In genomic region chr6:158861686-158862381, GRCh38 we compare ENCODE assay signal across 16 cellular contexts. TPM values are rescaled to one million over a fixed set of nuclear protein-coding genes. Genes with fewer than 3 reads are reported as not detected.
DNase-seq lines count a peak whose midpoint lies in the region; ATAC-seq, FAIRE-seq and TF ChIP-seq lines count a peak whose summit lies in the region.
"Had no signal": no experiment of that assay in that cellular context is flagged by ENCODE, and none has a peak within 500 bp of the region (broad histone marks: within the 10 kb centered on the region; RNA-seq: fewer than 3 reads in every experiment).

No MANE protein-coding gene starts in this region.

- 86% methylated on average over 4 of the region's 4 CpGs; no CpG with 5 or more reads in 1 of the 2 experiments for WGBS in H1 (ENCODE audit: extremely low coverage in 1 of 2, insufficient coverage in 1 of 2, insufficient read length in 1 of 2, insufficient replicate concordance in 2 of 2, low coverage in 1 of 2, low lambda C conversion rate in 2 of 2, missing lambda C conversion rate in 1 of 2), 2 experiments
- 68% methylated on average over 4 of the region's 4 CpGs for WGBS in prostate gland

- POLR2A ChIA-PET in HEK293 (lab: Yijun Ruan, JAX), result no interaction called here
- POLR2A ChIA-PET in H1 (lab: Charles Lee; ENCODE audit: partially characterized antibody), result interaction anchor here (1.5 to 9.9 kb wide), 3 partner anchors 7 to 51 kb away, joined by 4 to 93 read pairs (median 4); partner anchors contain the start of gene EZR

- H3K79me2 ChIP-seq in H1 (ENCODE audit: control insufficient read depth in 1 of 2, insufficient read depth in 2 of 2, low read length in 2 of 2), result no peaks in the 10 kb centered on the region

- no peak overlapping the region; the same call in 1 of the 2 replicates for H2BK5ac ChIP-seq in H1 (ENCODE audit: low read depth, low read length)

- intact Hi-C loops in prostate gland (cut with DNase I), result no loop called here

- CTCF ChIA-PET in HEK293 (lab: Yijun Ruan, JAX) (interaction anchor here (0.6 to 0.7 kb wide), 2 partner anchors 32 to 488 kb away, joined by 3 to 4 read pairs; no protein-coding TSS in a partner anchor), H1 (lab: Charles Lee; ENCODE audit: partially characterized antibody) (interaction anchor here (0.6 to 2.1 kb wide), 2 partner anchors 66 to 110 kb away, joined by 3 to 5 read pairs; no protein-coding TSS in a partner anchor)

- no peak for FAIRE-seq in H1 (lab: Jason Lieb, UNC)

- H4K20me1 ChIP-seq in H1 (replicated peaks in 1 of 2; ENCODE audit: control insufficient read depth in 1 of 2, insufficient read depth in 2 of 2, low read length in 2 of 2), result no peaks in the 10 kb centered on the region

- H3K27ac ChIP-seq in HEK293 (ENCODE audit: extremely low read depth, low read depth, low read length) (no peak overlapping the region), H1 (ENCODE audit: low read depth, low read length) (no peak overlapping the region), prostate gland (peak overlapping the region; percentile 41 to 77)
- H3K27ac ChIP-seq: gastroesophageal sphincter, SJCRH30 had no signal

- DNase-seq in NCI-H2196 (lab: John Stamatoyannopoulos, UW; ENCODE audit: unreplicated experiment) (peak; percentile 20), H1 (ENCODE audit: low read depth in 1 of 2, low spot score in 2 of 2) (no peak), prostate gland (ENCODE audit: low spot score) (peak; percentile 33), SW 1271 (lab: John Stamatoyannopoulos, UW) (no peak)
- no peak for DNase-seq in stimulated activated CD4-positive, alpha-beta T cell treated with anti-CD3 and anti-CD28 coated beads, Interleukin-15, amount 100 ng/mL, for 24 hours
- DNase-seq: anterior cingulate cortex; CD8-positive, alpha-beta T cell; islet precursor cell; MG63; NCI-H82; SJCRH30; stimulated activated CD4-positive, alpha-beta T cell treated with anti-CD3 and anti-CD28 coated beads, Interleukin-4, amount 100 ng/mL, for 1 hour had no signal

- H3K56ac ChIP-seq in H1 (replicated peaks; ENCODE audit: insufficient read length, low read depth, low read length), result no peak overlapping the region

- no peak overlapping the region for H4K91ac ChIP-seq in H1 (replicated peaks; ENCODE audit: insufficient read length, low read length)

- no peak overlapping the region for H4K8ac ChIP-seq in H1 (ENCODE audit: extremely low read depth, insufficient read depth, low read length)

- H3K18ac ChIP-seq in H1 (ENCODE audit: extremely low read depth, low read length), result no peak overlapping the region

- no peak overlapping the region for H2BK15ac ChIP-seq in H1 (ENCODE audit: low read length)

- H3K9me3 ChIP-seq in HEK293 (ENCODE audit: control insufficient read depth, insufficient read depth, low read depth, low read length), result no peaks in the 10 kb centered on the region
- H3K9me3 ChIP-seq in H1 (ENCODE audit: insufficient read depth in 2 of 2, low read depth in 1 of 2, low read length in 1 of 2), result no peaks in the 10 kb centered on the region
- H3K9me3 ChIP-seq in prostate gland, result no peaks in the 10 kb centered on the region
- H3K9me3 ChIP-seq: gastroesophageal sphincter, HAP-1, MG63, SJCRH30 had no signal

- TF ChIP-seq POLR2A in H1 (IDR thresholded peaks at IDR 0.05; ENCODE audit: control extremely low read depth in 1 of 2, low read depth in 2 of 2, low read length in 2 of 2), result no peak
- no peak for TF ChIP-seq POLR2A in prostate gland (IDR thresholded peaks at IDR 0.05)

- H4K5ac ChIP-seq in H1 (ENCODE audit: insufficient read length, low read depth, low read length), result no peak overlapping the region

- H2BK12ac ChIP-seq in H1 (ENCODE audit: low read depth, low read length), result no peak overlapping the region

- no peak for TF ChIP-seq EP300 in H1 (IDR thresholded peaks at IDR 0.05; ENCODE audit: borderline replicate concordance in 1 of 2, low read depth in 2 of 2, low read length in 2 of 2)

- TF ChIP-seq RAD21 in H1 (IDR thresholded peaks at IDR 0.05 in 1 of 2, conservative IDR thresholded peaks at IDR 0.05 in 1 of 2; ENCODE audit: low read depth in 2 of 2, low read length in 2 of 2), result no peak

- no peaks in the 10 kb centered on the region for H3K27me3 ChIP-seq in H1 (replicated peaks in 1 of 4; ENCODE audit: control insufficient read depth in 3 of 4, extremely low read depth in 1 of 4, insufficient read depth in 3 of 4, low read length in 3 of 4)
- no peaks in the 10 kb centered on the region for H3K27me3 ChIP-seq in prostate gland (replicated peaks; ENCODE audit: insufficient read depth)
- H3K27me3 ChIP-seq: gastroesophageal sphincter, MG63 had no signal

- no peaks in the 10 kb centered on the region for H3K36me3 ChIP-seq in HEK293 (ENCODE audit: control insufficient read depth in 2 of 2, insufficient read depth in 1 of 2, low read length in 2 of 2)
- no peaks in the 10 kb centered on the region for H3K36me3 ChIP-seq in H1 (ENCODE audit: control insufficient read depth in 2 of 4, insufficient read depth in 4 of 4, low read length in 3 of 4)
- no peaks in the 10 kb centered on the region for H3K36me3 ChIP-seq in prostate gland
- H3K36me3 ChIP-seq: gastroesophageal sphincter, HAP-1, MG63, SJCRH30 had no signal

- no peaks in the 10 kb centered on the region for H3K23me2 ChIP-seq in H1 (ENCODE audit: low read depth, low read length)

- H3K4me3 ChIP-seq in HEK293 (ENCODE audit: low read depth, low read length) (no peak overlapping the region), H1 (ENCODE audit: extremely low read depth in 1 of 4, insufficient read depth in 2 of 4, low read depth in 3 of 4, low read length in 4 of 4) (no peak overlapping the region), prostate gland (no peak overlapping the region)
- H3K4me3 ChIP-seq: gastroesophageal sphincter, HAP-1, MG63, SJCRH30 had no signal

- H2AK5ac ChIP-seq in H1 (ENCODE audit: low read depth, low read length), result no peak overlapping the region

- no peak for TF ChIP-seq CTCF in HEK293 (tag by site-specific recombination; IDR thresholded peaks at IDR 0.05)
- TF ChIP-seq CTCF in H1 (IDR thresholded peaks at IDR 0.05; ENCODE audit: control extremely low read depth in 1 of 3, insufficient read depth in 1 of 3, low read depth in 1 of 3, low read length in 3 of 3), result no peak
- no peak for TF ChIP-seq CTCF in prostate gland (IDR thresholded peaks at IDR 0.05)

- no peak overlapping the region for H3K9ac ChIP-seq in H1 (replicated peaks in 1 of 4; ENCODE audit: extremely low read depth in 1 of 4, low read depth in 3 of 4, low read length in 3 of 4)

- H3K4ac ChIP-seq in H1 (replicated peaks; ENCODE audit: insufficient read length, low read depth, low read length), result no peak overlapping the region

- no peaks in the 10 kb centered on the region for H3K79me1 ChIP-seq in H1 (ENCODE audit: low read depth, low read length)

- H2BK120ac ChIP-seq in H1 (replicated peaks; ENCODE audit: low read depth, low read length), result no peak overlapping the region

- ATAC-seq in HG02610 (IDR thresholded peaks at IDR 0.05; ENCODE audit: unreplicated experiment), result no peak
- ATAC-seq: CD8-positive, alpha-beta T cell; gastroesophageal sphincter had no signal

- no peak overlapping the region for H2AFZ ChIP-seq in H1 (ENCODE audit: low read length)

- no peaks in the 10 kb centered on the region for H3K4me1 ChIP-seq in HEK293 (ENCODE audit: control insufficient read depth, insufficient read depth, low read length)
- H3K4me1 ChIP-seq in H1 (replicated peaks in 1 of 4; ENCODE audit: control insufficient read depth in 3 of 4, insufficient read depth in 4 of 4, low read length in 3 of 4), result peaks cover 0 to 2% (median 1%) of the 10 kb centered on the region in 4 experiments; a peak in 3 of 7 replicates
- no peaks in the 10 kb centered on the region for H3K4me1 ChIP-seq in prostate gland (replicated peaks)
- H3K4me1 ChIP-seq: gastroesophageal sphincter, SJCRH30 had no signal

- H3K23ac ChIP-seq in H1 (ENCODE audit: insufficient read length), result no peak overlapping the region

- H2BK20ac ChIP-seq in H1 (ENCODE audit: low read length), result 0 out of 2 replicates have a peak overlapping the region, but pooled peaks have one; percentile 72

- no peak overlapping the region for H3K14ac ChIP-seq in H1 (ENCODE audit: insufficient read length)

- H3K4me2 ChIP-seq in H1 (ENCODE audit: insufficient read depth in 1 of 2, low read depth in 2 of 2, low read length in 2 of 2), result no peak overlapping the region

TF ChIP-seq in HEK293, 187 proteins besides CTCF, POLR2A, EP300 and RAD21:
- no peak for TF ChIP-seq ZNF785 (tag by site-specific recombination; IDR thresholded peaks at IDR 0.05)
- TF ChIP-seq SETDB1 (IDR thresholded peaks at IDR 0.05; ENCODE audit: insufficient read length, low read length), result peak; percentile 61

TF ChIP-seq in H1, 55 proteins besides CTCF, POLR2A, EP300 and RAD21 (continues in another document):
- no peak for TF ChIP-seq SUZ12 (IDR thresholded peaks at IDR 0.05; ENCODE audit: low read length)
- no peak for TF ChIP-seq KDM1A (IDR thresholded peaks at IDR 0.05; ENCODE audit: borderline replicate concordance, low read length)
- TF ChIP-seq GTF2F1 (IDR thresholded peaks at IDR 0.05; ENCODE audit: borderline replicate concordance, low read depth, low read length), result no peak
- no peak for TF ChIP-seq RNF2 (IDR thresholded peaks at IDR 0.05; ENCODE audit: borderline replicate concordance, low read depth, low read length, missing control alignments, poor library complexity, severe bottlenecking)
- TF ChIP-seq SP2 (IDR thresholded peaks at IDR 0.05; ENCODE audit: low read length), result no peak
- no peak for TF ChIP-seq MAX (IDR thresholded peaks at IDR 0.05)
- no peak for TF ChIP-seq CEBPB (IDR thresholded peaks at IDR 0.05; ENCODE audit: low read depth, low read length)
- no peak for TF ChIP-seq TEAD4 (IDR thresholded peaks at IDR 0.05; ENCODE audit: low read depth, low read length)

RNA-seq across cellular contexts. Expression of gene EZR, which starts 42.7 kb away (rescaled TPM):
- 286 and 287 TPM in 2 replicates for total RNA-seq in H1 (2021; fragmentation: NEBNext Ultra II Directional; extraction: Animal tissue kit (Norgen Biotek cat#: 25700))
- polyA plus RNA-seq in H1 (2011; rRNA removed), result 122 and 138 TPM in 2 replicates
- polyA plus RNA-seq in H1 (2011; cell fraction: cytosol; rRNA removed), result 180 TPM
- 214 TPM for polyA plus RNA-seq in H1 (2011; cell fraction: nucleus; rRNA removed)
- 182 to 212 TPM (median 197 TPM) in 4 replicates for polyA plus RNA-seq in H1 (2012, experiment 1 of 2)
- polyA plus RNA-seq in H1 (2012, experiment 2 of 2), result 94.1 TPM
- 180 TPM for polyA plus RNA-seq in H1 (2013, experiment 1 of 2)
- 182 TPM for polyA plus RNA-seq in H1 (2013, experiment 2 of 2)
- 153 and 157 TPM in 2 replicates for polyA minus RNA-seq in H1 (2011; rRNA and poly(A)+ RNA removed)
- polyA minus RNA-seq in H1 (2011; cell fraction: cytosol; rRNA and poly(A)+ RNA removed), result 91.7 TPM
- polyA minus RNA-seq in H1 (2011; cell fraction: nucleus; rRNA and poly(A)+ RNA removed), result 77.4 TPM
- 100 to 1,000 TPM; 118 to 222 TPM for total RNA-seq in prostate gland

Comparison
In these comparisons a context has a peak if more than half of its experiments do, and no peak if none do; other contexts are left out.
1. H3K27ac ChIP-seq: peak in prostate gland (2 of 2); none in HEK293 (single experiment) and H1 (single experiment).
2. DNase-seq: peak in NCI-H2196 (single experiment) and prostate gland (single experiment); none in H1 (0 of 2), stimulated activated CD4-positive, alpha-beta T cell treated with anti-CD3 and anti-CD28 coated beads, Interleukin-15, amount 100 ng/mL, for 24 hours (single experiment) and SW 1271 (0 of 2).